In the genomic region with DNA sequence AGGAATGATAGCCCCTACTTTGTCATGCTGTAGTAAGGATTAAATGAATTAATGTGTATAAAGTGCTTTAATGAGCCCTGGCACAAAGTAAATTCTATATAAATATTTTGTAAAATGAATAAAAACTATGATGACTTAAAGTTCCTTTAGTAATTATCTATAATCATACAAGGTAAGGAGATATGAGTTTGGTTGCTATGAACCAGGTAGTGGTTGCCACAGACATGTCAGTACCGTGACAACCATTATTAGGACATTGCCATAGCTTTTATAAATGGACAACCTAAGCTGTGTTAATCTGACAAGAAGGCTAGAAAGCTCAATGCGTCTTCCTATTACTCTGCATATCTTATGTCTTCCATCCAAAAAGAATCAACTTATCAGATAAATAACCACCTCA, we compare ENCODE assay signal across 4 cellular contexts. TPM values are rescaled to one million over a fixed set of nuclear protein-coding genes. Genes with fewer than 3 reads are reported as not detected.
"Had no signal": no experiment of that assay in that cellular context is flagged by ENCODE, and none has a peak within 500 bp of the region (broad histone marks: within the 10 kb centered on the region; RNA-seq: fewer than 3 reads in every experiment).

Gene ARL13A (plus strand): TSS at position 301 of the 400 bp plus-strand sequence. CDS start 3,982 bp downstream, outside the sequence.

- ATAC-seq: GM12878 had no signal

- H3K4me3 ChIP-seq: GM12878 had no signal

- DNase-seq: GDM1, GF-D8 had no signal

RNA-seq across cellular contexts. Expression of gene ARL13A, which starts in this region (rescaled TPM):
- total RNA-seq: G401, GM12878 had no signal
- polyA plus RNA-seq: GM12878 had no signal
